In genomic region chr10:61271127-61271780, GRCh38 we compare ENCODE assay signal across 9 cellular contexts.
DNase-seq lines count a peak whose midpoint lies in the region; ATAC-seq and TF ChIP-seq lines count a peak whose summit lies in the region.
"Had no signal": no experiment of that assay in that cellular context is flagged by ENCODE, and none has a peak within 500 bp of the region (broad histone marks: within the 10 kb centered on the region; RNA-seq: fewer than 3 reads in every experiment).

No MANE protein-coding gene starts in this region.

- H3K27ac Mint-ChIP-seq in endothelial cell (ENCODE audit: unreplicated experiment), result no peak overlapping the region
- H3K27ac Mint-ChIP-seq: T-helper 2 cell treated with Interferon-gamma antibody and Interleukin-4, amounts not matched to agents 5 μg/mL and 100 μg/mL, for 36 hours had no signal

- no peak overlapping the region for H3K4me3 Mint-ChIP-seq in endothelial cell (ENCODE audit: unreplicated experiment)
- H3K4me3 Mint-ChIP-seq: T-helper 2 cell treated with Interferon-gamma antibody and Interleukin-4, amounts not matched to agents 5 μg/mL and 100 μg/mL, for 36 hours had no signal

- no peaks in the 10 kb centered on the region for H3K9me3 Mint-ChIP-seq in endothelial cell (ENCODE audit: unreplicated experiment)
- H3K9me3 Mint-ChIP-seq: T-helper 2 cell treated with Interferon-gamma antibody and Interleukin-4, amounts not matched to agents 5 μg/mL and 100 μg/mL, for 36 hours had no signal

- no peaks in the 10 kb centered on the region for H3K27me3 Mint-ChIP-seq in endothelial cell (ENCODE audit: unreplicated experiment)

- no peak for TF ChIP-seq CTCF in endothelial cell (IDR thresholded peaks at IDR 0.05; ENCODE audit: unreplicated experiment)

- no peaks in the 10 kb centered on the region for H3K4me1 Mint-ChIP-seq in endothelial cell (ENCODE audit: unreplicated experiment)

- DNase-seq in H4 (ENCODE audit: low spot score) (peak; percentile 75), hepatic stellate cell (ENCODE audit: low spot score) (peak; percentile 27), stromal cell of bone marrow (ENCODE audit: low read depth) (peak; percentile 67), medulla oblongata (ENCODE audit: extremely low spot score) (no peak), endothelial cell (ENCODE audit: low spot score) (no peak)
- DNase-seq: glutamatergic neuron had no signal

- peak; percentile 54 for ATAC-seq in SK-N-SH treated with all-trans-retinoic acid at 6 μM for 48 hours
- no peak for ATAC-seq in GM21717 (IDR thresholded peaks at IDR 0.05; ENCODE audit: unreplicated experiment)

- no peaks in the 10 kb centered on the region for H3K36me3 Mint-ChIP-seq in endothelial cell (ENCODE audit: low read depth, unreplicated experiment)

TF ChIP-seq in SK-N-SH treated with all-trans-retinoic acid at 6 μM for 48 hours, 23 proteins besides CTCF, POLR2A, EP300 and RAD21:
- TF ChIP-seq ESRRG (CRISPR knock-in tag; IDR thresholded peaks at IDR 0.05) (no peak), ZC3H10 (CRISPR knock-in tag; IDR thresholded peaks at IDR 0.05) (no peak), CSRNP3 (CRISPR knock-in tag; IDR thresholded peaks at IDR 0.05) (no peak), ZFP3 (CRISPR knock-in tag; IDR thresholded peaks at IDR 0.05) (no peak), TOX (CRISPR knock-in tag; IDR thresholded peaks at IDR 0.05; ENCODE audit: borderline replicate concordance) (no peak), CREB5 (CRISPR knock-in tag; IDR thresholded peaks at IDR 0.05; ENCODE audit: low read depth) (no peak), RARB (CRISPR knock-in tag; IDR thresholded peaks at IDR 0.05) (no peak), ARNTL (CRISPR knock-in tag; IDR thresholded peaks at IDR 0.05; ENCODE audit: borderline replicate concordance, low read depth) (no peak), BACH2 (CRISPR knock-in tag; IDR thresholded peaks at IDR 0.05; ENCODE audit: borderline replicate concordance) (no peak), CSDC2 (CRISPR knock-in tag; IDR thresholded peaks at IDR 0.05) (no peak), ZFP30 (CRISPR knock-in tag; IDR thresholded peaks at IDR 0.05) (no peak), TCF4 (CRISPR knock-in tag; IDR thresholded peaks at IDR 0.05; ENCODE audit: borderline replicate concordance) (no peak), PATZ1 (CRISPR knock-in tag; IDR thresholded peaks at IDR 0.05; ENCODE audit: borderline replicate concordance) (no peak), ZNF8 (CRISPR knock-in tag; IDR thresholded peaks at IDR 0.05) (no peak), OSR1 (CRISPR knock-in tag; IDR thresholded peaks at IDR 0.05) (no peak), ZNF565 (CRISPR knock-in tag; conservative IDR thresholded peaks at IDR 0.05; ENCODE audit: low read depth) (no peak), ZNF70 (CRISPR knock-in tag; IDR thresholded peaks at IDR 0.05) (no peak), TSHZ2 (CRISPR knock-in tag; IDR thresholded peaks at IDR 0.05) (no peak)

Comparison
In these comparisons a context has a peak if more than half of its experiments do, and no peak if none do; other contexts are left out.
1. DNase-seq: peak in H4 (single experiment), hepatic stellate cell (single experiment) and stromal cell of bone marrow (single experiment); none in medulla oblongata (single experiment) and endothelial cell (single experiment).